ENCODE assay signal across 1 cellular context in the genomic region with DNA sequence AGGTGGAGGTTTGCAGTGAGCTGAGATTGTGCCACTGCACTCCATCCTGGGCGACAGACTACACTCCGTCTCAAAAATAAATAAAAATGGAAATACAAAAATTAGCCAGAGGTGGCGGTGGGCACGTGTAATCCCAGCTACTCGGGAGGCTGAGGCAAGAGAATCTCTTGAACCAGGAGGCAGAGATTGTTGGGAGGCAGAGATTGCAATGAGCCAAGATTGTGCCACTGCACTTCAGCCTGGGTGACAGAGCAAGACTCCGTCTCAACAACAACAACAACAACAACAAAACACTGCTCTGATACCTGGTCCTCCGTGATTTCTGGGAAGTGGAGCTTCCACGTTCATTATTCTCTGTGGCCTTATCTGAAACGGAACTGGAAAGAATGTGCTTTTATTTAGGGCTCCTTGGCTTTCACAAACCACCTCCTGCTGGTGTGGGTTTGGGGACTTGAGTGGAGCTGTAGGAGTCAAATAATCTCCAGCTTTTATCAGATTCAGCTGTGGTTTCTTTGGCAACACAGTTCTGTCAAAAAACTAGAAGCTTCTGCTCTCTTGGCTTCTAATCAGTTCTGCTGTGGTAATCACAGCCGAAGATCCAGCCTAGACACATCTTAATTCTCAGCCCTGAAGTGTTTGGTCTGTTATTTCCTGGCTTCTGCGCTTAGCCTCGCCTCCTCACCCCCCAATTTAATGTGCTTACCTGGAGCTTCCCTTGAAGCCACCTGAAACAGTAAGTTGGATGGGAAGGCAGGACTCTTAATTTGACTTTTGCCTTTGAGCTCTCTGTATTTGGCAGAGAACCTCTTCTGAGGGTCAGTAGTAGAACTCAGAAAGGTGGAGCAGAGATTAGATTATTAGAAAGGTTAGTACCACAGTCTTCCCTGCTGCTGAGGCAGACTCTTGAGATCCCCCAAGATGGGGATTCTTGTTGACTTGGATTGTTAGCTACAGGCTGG.
TF ChIP-seq lines count a peak whose summit lies in the region.

No MANE protein-coding gene starts in this region.

TF ChIP-seq in K562, 482 proteins besides CTCF, POLR2A, EP300 and RAD21 (continues in another document):
- TF ChIP-seq, protein P1, sequence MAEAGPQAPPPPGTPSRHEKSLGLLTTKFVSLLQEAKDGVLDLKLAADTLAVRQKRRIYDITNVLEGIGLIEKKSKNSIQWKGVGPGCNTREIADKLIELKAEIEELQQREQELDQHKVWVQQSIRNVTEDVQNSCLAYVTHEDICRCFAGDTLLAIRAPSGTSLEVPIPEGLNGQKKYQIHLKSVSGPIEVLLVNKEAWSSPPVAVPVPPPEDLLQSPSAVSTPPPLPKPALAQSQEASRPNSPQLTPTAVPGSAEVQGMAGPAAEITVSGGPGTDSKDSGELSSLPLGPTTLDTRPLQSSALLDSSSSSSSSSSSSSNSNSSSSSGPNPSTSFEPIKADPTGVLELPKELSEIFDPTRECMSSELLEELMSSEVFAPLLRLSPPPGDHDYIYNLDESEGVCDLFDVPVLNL (CRISPR knock-in tag; IDR thresholded peaks at IDR 0.05; ENCODE audit: low read depth), result no peak
- TF ChIP-seq, protein P2, sequence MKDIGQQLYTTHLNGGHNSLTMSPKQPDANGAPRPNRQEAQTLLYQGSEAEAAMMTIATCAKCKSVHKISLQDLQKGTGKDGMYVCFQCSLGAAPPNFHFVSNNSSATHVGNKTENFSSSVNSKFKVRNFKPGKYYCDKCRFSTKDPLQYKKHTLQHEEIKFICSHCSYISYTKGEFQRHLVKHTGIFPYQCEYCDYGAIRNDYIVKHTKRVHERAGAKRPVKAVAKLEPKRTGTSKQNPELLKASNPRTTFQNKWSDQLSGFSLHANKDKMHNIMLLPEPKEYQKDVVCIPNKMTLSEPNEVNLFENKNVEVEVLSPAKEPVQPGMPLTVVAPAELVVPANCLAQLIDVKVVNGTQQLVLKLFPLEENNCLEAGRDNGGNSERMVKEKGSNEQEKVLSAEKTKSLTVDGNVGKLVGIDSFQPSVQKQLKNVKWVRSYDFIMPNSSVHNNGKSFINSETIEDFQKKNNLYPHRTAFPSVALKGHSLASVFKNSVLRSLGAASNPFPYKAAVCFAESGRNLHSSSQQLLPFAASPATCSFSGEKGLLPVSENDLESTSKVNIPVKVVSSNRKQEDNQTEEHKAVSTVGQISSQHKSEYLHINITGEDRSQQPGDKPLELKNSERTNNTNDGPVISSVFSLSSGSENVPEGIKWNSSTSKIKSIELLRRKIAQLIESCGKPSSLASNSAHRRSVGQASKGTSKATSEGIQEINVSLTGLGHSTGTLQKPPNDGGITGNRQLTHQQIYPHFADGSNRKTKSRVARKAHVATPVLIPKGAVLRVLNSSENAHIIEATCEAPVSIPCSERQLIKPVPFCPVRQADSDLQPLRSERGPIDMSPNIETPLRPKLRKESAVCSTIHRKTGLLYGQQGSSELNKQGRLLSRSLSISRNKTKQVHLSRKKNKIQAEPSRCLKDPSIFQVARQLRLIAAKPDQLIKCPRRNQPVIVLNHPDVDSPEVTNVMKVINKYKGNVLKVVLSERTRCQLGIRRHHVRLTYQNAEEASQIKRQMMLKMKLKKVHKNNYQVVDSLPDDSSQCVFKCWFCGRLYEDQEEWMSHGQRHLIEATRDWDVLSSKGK (CRISPR knock-in tag; IDR thresholded peaks at IDR 0.05), result no peak
- TF ChIP-seq, protein P3, sequence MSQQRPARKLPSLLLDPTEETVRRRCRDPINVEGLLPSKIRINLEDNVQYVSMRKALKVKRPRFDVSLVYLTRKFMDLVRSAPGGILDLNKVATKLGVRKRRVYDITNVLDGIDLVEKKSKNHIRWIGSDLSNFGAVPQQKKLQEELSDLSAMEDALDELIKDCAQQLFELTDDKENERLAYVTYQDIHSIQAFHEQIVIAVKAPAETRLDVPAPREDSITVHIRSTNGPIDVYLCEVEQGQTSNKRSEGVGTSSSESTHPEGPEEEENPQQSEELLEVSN (IDR thresholded peaks at IDR 0.05; ENCODE audit: borderline replicate concordance in 1 of 2, extremely low read depth in 1 of 2, insufficient read depth in 1 of 2, insufficient read length in 1 of 2, low read depth in 1 of 2, low read length in 1 of 2, poor library complexity in 1 of 2, severe bottlenecking in 1 of 2), result no peak
- TF ChIP-seq NELFE (IDR thresholded peaks at IDR 0.05; ENCODE audit: insufficient read depth, insufficient read length), result no peak
- TF ChIP-seq FOXK2 (conservative IDR thresholded peaks at IDR 0.05 in 1 of 2, IDR thresholded peaks at IDR 0.05 in 1 of 2; ENCODE audit: low read depth in 2 of 2), result no peak
- TF ChIP-seq CTBP1 (IDR thresholded peaks at IDR 0.05; ENCODE audit: borderline replicate concordance), result 0 out of 2 replicates have a peak, but pooled peaks have one; percentile 4
- TF ChIP-seq NR2F6 (CRISPR knock-in tag; IDR thresholded peaks at IDR 0.05), result no peak
- TF ChIP-seq, protein P4, sequence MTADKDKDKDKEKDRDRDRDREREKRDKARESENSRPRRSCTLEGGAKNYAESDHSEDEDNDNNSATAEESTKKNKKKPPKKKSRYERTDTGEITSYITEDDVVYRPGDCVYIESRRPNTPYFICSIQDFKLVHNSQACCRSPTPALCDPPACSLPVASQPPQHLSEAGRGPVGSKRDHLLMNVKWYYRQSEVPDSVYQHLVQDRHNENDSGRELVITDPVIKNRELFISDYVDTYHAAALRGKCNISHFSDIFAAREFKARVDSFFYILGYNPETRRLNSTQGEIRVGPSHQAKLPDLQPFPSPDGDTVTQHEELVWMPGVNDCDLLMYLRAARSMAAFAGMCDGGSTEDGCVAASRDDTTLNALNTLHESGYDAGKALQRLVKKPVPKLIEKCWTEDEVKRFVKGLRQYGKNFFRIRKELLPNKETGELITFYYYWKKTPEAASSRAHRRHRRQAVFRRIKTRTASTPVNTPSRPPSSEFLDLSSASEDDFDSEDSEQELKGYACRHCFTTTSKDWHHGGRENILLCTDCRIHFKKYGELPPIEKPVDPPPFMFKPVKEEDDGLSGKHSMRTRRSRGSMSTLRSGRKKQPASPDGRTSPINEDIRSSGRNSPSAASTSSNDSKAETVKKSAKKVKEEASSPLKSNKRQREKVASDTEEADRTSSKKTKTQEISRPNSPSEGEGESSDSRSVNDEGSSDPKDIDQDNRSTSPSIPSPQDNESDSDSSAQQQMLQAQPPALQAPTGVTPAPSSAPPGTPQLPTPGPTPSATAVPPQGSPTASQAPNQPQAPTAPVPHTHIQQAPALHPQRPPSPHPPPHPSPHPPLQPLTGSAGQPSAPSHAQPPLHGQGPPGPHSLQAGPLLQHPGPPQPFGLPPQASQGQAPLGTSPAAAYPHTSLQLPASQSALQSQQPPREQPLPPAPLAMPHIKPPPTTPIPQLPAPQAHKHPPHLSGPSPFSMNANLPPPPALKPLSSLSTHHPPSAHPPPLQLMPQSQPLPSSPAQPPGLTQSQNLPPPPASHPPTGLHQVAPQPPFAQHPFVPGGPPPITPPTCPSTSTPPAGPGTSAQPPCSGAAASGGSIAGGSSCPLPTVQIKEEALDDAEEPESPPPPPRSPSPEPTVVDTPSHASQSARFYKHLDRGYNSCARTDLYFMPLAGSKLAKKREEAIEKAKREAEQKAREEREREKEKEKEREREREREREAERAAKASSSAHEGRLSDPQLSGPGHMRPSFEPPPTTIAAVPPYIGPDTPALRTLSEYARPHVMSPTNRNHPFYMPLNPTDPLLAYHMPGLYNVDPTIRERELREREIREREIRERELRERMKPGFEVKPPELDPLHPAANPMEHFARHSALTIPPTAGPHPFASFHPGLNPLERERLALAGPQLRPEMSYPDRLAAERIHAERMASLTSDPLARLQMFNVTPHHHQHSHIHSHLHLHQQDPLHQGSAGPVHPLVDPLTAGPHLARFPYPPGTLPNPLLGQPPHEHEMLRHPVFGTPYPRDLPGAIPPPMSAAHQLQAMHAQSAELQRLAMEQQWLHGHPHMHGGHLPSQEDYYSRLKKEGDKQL (CRISPR knock-in tag; IDR thresholded peaks at IDR 0.05; ENCODE audit: borderline replicate concordance), result no peak
- peak; percentile 93 for TF ChIP-seq MYNN (IDR thresholded peaks at IDR 0.05)
- TF ChIP-seq MYNN (CRISPR knock-in tag; IDR thresholded peaks at IDR 0.05), result peak; percentile 81; the same call in 1 of the 2 replicates
- no peak for TF ChIP-seq ZNF253 (CRISPR knock-in tag; conservative IDR thresholded peaks at IDR 0.05)
- no peak for TF ChIP-seq NEUROD1 (IDR thresholded peaks at IDR 0.05; ENCODE audit: borderline replicate concordance, low read depth, low read length, partially characterized antibody)
- no peak for TF ChIP-seq PRMT5 (CRISPR knock-in tag; IDR thresholded peaks at IDR 0.05)
- TF ChIP-seq COPS2 (conservative IDR thresholded peaks at IDR 0.05), result no peak
- TF ChIP-seq ZFX (CRISPR knock-in tag; IDR thresholded peaks at IDR 0.05), result no peak
- TF ChIP-seq ZNF3 (CRISPR knock-in tag; IDR thresholded peaks at IDR 0.05), result no peak
- no peak for TF ChIP-seq SMAD1 (IDR thresholded peaks at IDR 0.05; ENCODE audit: low read depth, low read length, partially characterized antibody)
- TF ChIP-seq RBM25 (IDR thresholded peaks at IDR 0.05; ENCODE audit: low read depth, low read length, severe bottlenecking), result no peak
- no peak for TF ChIP-seq ZNF316 (IDR thresholded peaks at IDR 0.05)
- TF ChIP-seq ZBTB17 (CRISPR knock-in tag; IDR thresholded peaks at IDR 0.05), result peak; percentile 15; the same call in 1 of the 2 replicates
- TF ChIP-seq BCL6 (CRISPR knock-in tag; IDR thresholded peaks at IDR 0.05), result no peak
- no peak for TF ChIP-seq ZNF311 (CRISPR knock-in tag; IDR thresholded peaks at IDR 0.05)
- TF ChIP-seq CEBPG (CRISPR knock-in tag; IDR thresholded peaks at IDR 0.05), result no peak
- TF ChIP-seq CEBPG (tag; conservative IDR thresholded peaks at IDR 0.05 in 1 of 2, IDR thresholded peaks at IDR 0.05 in 1 of 2), result peak in 1 of 2 experiments; percentile 20; a peak in 1 of 4 replicates
- TF ChIP-seq NCOA2 (IDR thresholded peaks at IDR 0.05; ENCODE audit: partially characterized antibody in 2 of 2), result no peak
- peak; percentile 98 for TF ChIP-seq ZNF766 (CRISPR knock-in tag; conservative IDR thresholded peaks at IDR 0.05)
- no peak for TF ChIP-seq GATA2 (CRISPR knock-in tag; IDR thresholded peaks at IDR 0.05)
- TF ChIP-seq, protein P5, sequence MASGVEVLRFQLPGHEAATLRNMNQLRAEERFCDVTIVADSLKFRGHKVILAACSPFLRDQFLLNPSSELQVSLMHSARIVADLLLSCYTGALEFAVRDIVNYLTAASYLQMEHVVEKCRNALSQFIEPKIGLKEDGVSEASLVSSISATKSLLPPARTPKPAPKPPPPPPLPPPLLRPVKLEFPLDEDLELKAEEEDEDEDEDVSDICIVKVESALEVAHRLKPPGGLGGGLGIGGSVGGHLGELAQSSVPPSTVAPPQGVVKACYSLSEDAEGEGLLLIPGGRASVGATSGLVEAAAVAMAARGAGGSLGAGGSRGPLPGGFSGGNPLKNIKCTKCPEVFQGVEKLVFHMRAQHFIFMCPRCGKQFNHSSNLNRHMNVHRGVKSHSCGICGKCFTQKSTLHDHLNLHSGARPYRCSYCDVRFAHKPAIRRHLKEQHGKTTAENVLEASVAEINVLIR (CRISPR knock-in tag; IDR thresholded peaks at IDR 0.05), result no peak
- TF ChIP-seq ZNF830 (CRISPR knock-in tag; IDR thresholded peaks at IDR 0.05), result no peak
- no peak for TF ChIP-seq ZNF507 (tag; conservative IDR thresholded peaks at IDR 0.05)
- no peak for TF ChIP-seq HDAC6 (IDR thresholded peaks at IDR 0.05; ENCODE audit: low read depth, low read length)
- TF ChIP-seq GABPB1 (CRISPR knock-in tag; IDR thresholded peaks at IDR 0.05), result no peak
- 0 out of 4 replicates have a peak, but pooled peaks of 1 of the 2 experiments have one; percentile 26 for TF ChIP-seq HDAC1 (IDR thresholded peaks at IDR 0.05)
- 0 out of 2 replicates have a peak, but pooled peaks have one; percentile 21 for TF ChIP-seq ZNF239 (CRISPR knock-in tag; IDR thresholded peaks at IDR 0.05)
- peak; percentile 45; the same call in 1 of the 2 replicates for TF ChIP-seq SOX6 (IDR thresholded peaks at IDR 0.05)
- no peak for TF ChIP-seq RUNX1 (IDR thresholded peaks at IDR 0.05; ENCODE audit: low read depth)
- TF ChIP-seq POLR2G (IDR thresholded peaks at IDR 0.05; ENCODE audit: low read depth, low read length), result no peak
- TF ChIP-seq SMARCE1 (IDR thresholded peaks at IDR 0.05), result peak; percentile 47; the same call in 1 of the 2 replicates
- peak in 1 of 2 experiments; percentile 63; a peak in 2 of 4 replicates for TF ChIP-seq TEAD1 (CRISPR knock-in tag; IDR thresholded peaks at IDR 0.05)
- TF ChIP-seq ZNF785 (CRISPR knock-in tag; IDR thresholded peaks at IDR 0.05), result no peak
- no peak for TF ChIP-seq POLR2B (IDR thresholded peaks at IDR 0.05; ENCODE audit: low read depth, partially characterized antibody)
- no peak for TF ChIP-seq NR4A1 (CRISPR knock-in tag; IDR thresholded peaks at IDR 0.05)
- no peak for TF ChIP-seq NR4A1 (tag; IDR thresholded peaks at IDR 0.05)
- no peak for TF ChIP-seq HOXB6 (CRISPR knock-in tag; IDR thresholded peaks at IDR 0.05; ENCODE audit: borderline replicate concordance)
- no peak for TF ChIP-seq ZNF174 (CRISPR knock-in tag; IDR thresholded peaks at IDR 0.05)
- no peak for TF ChIP-seq ZNF175 (CRISPR knock-in tag; IDR thresholded peaks at IDR 0.05; ENCODE audit: low read depth)
- no peak for TF ChIP-seq MEIS2 (IDR thresholded peaks at IDR 0.05; ENCODE audit: partially characterized antibody)
- TF ChIP-seq, protein P6, sequence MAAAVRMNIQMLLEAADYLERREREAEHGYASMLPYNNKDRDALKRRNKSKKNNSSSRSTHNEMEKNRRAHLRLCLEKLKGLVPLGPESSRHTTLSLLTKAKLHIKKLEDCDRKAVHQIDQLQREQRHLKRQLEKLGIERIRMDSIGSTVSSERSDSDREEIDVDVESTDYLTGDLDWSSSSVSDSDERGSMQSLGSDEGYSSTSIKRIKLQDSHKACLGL (CRISPR knock-in tag; IDR thresholded peaks at IDR 0.05; ENCODE audit: borderline replicate concordance, poor library complexity, severe bottlenecking), result no peak
- no peak for TF ChIP-seq SMARCB1 (IDR thresholded peaks at IDR 0.05; ENCODE audit: insufficient read length, low read depth)
- no peak for TF ChIP-seq SIX5 (IDR thresholded peaks at IDR 0.05; ENCODE audit: borderline replicate concordance in 1 of 2, insufficient read depth in 1 of 2, low read depth in 1 of 2, low read length in 2 of 2)
- no peak for TF ChIP-seq C11orf30 (IDR thresholded peaks at IDR 0.05; ENCODE audit: low read depth)
- TF ChIP-seq, protein P7, sequence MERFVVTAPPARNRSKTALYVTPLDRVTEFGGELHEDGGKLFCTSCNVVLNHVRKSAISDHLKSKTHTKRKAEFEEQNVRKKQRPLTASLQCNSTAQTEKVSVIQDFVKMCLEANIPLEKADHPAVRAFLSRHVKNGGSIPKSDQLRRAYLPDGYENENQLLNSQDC (CRISPR knock-in tag; IDR thresholded peaks at IDR 0.05), result no peak
- TF ChIP-seq, protein P8, sequence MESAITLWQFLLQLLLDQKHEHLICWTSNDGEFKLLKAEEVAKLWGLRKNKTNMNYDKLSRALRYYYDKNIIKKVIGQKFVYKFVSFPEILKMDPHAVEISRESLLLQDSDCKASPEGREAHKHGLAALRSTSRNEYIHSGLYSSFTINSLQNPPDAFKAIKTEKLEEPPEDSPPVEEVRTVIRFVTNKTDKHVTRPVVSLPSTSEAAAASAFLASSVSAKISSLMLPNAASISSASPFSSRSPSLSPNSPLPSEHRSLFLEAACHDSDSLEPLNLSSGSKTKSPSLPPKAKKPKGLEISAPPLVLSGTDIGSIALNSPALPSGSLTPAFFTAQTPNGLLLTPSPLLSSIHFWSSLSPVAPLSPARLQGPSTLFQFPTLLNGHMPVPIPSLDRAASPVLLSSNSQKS (CRISPR knock-in tag; IDR thresholded peaks at IDR 0.05), result no peak
- TF ChIP-seq ZC3H11A (IDR thresholded peaks at IDR 0.05; ENCODE audit: low read depth, low read length), result no peak
- no peak for TF ChIP-seq MYBL2 (IDR thresholded peaks at IDR 0.05; ENCODE audit: low read depth)
- no peak for TF ChIP-seq MYBL2 (CRISPR knock-in tag; IDR thresholded peaks at IDR 0.05; ENCODE audit: borderline replicate concordance)
- TF ChIP-seq KDM1A (IDR thresholded peaks at IDR 0.05), result peak; percentile 55 to 64; a peak in 3 of 4 replicates
- no peak for TF ChIP-seq FOS (IDR thresholded peaks at IDR 0.05; ENCODE audit: extremely low read depth, insufficient read length)
